ENCODE assay signal across 8 cellular contexts in the genomic region with DNA sequence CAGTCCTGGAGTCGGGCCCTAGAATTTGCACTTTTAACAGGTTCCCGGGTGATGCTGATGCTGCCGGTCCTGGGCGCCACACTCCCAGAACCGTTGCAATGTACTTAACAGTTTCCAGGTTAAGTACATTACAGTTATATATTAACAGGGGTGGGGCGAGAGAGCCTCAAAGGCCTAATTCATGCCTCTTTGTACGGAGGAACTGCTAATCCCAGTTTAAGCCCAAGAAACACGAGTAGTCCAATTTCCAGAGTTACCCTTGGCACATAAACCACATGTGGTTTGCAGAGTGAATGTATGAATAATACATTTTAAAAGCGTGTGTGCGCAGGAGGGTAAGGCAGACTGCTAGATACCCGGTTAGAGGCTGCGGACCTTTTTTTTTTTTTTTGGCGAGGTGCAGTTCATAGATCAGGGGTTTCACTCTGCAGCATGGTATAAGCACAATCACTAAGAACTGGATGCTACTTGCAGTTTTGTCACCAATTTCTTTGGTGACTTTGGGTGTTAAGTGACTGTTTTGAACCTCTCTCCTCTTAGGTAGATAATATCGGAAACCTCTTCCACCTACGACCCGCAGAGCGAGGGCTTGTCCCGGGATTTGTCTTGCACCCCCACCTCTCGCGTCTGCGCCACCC. TPM values are rescaled to one million over a fixed set of nuclear protein-coding genes. Genes with fewer than 3 reads are reported as not detected.
DNase-seq lines count a peak whose midpoint lies in the region; ATAC-seq and TF ChIP-seq lines count a peak whose summit lies in the region.

No MANE protein-coding gene starts in this region.

- no peaks in the 10 kb centered on the region for H3K9me2 ChIP-seq in DOHH2 (replicated peaks; ENCODE audit: control insufficient read depth, low read length)

- H3K4me1 Mint-ChIP-seq in naive thymus-derived CD8-positive, alpha-beta T cell, result peaks cover 10 to 37% (median 25%) of the 10 kb centered on the region in 4 donors
- peaks cover 22% of the 10 kb centered on the region for H3K4me1 Mint-ChIP-seq in nephron progenitor cell

- H3K79me2 ChIP-seq in DOHH2 (ENCODE audit: control insufficient read depth, low read length), result peaks cover 69% of the 10 kb centered on the region

- no peaks in the 10 kb centered on the region; the same call in 1 of the 2 replicates for H4K20me1 ChIP-seq in DOHH2 (ENCODE audit: control insufficient read depth, insufficient read depth, low read depth, low read length)

- H3F3A ChIP-seq in DOHH2 (ENCODE audit: control insufficient read depth, insufficient read depth), result no peaks in the 10 kb centered on the region

- peaks cover 36% of the 10 kb centered on the region for H3K4me1 ChIP-seq in DOHH2 (ENCODE audit: control insufficient read depth, low read length)

- H3K36me3 ChIP-seq in DOHH2 (ENCODE audit: control insufficient read depth, low read length), result peaks cover 39% of the 10 kb centered on the region

- H3K27me3 Mint-ChIP-seq in naive thymus-derived CD8-positive, alpha-beta T cell, result no peaks in the 10 kb centered on the region
- no peaks in the 10 kb centered on the region for H3K27me3 Mint-ChIP-seq in nephron progenitor cell (ENCODE audit: low read depth, poor library complexity)

- TF ChIP-seq CTCF in DOHH2 (IDR thresholded peaks at IDR 0.05; ENCODE audit: low read depth, low read length, poor library complexity, severe bottlenecking) (peak; percentile 72), RWPE1 (conservative IDR thresholded peaks at IDR 0.05; ENCODE audit: low read depth) (no peak), nephron progenitor cell (IDR thresholded peaks at IDR 0.05) (no peak)

- peaks cover 0 to 30% (median 6%) of the 10 kb centered on the region in 3 donors for H3K36me3 Mint-ChIP-seq in naive thymus-derived CD8-positive, alpha-beta T cell
- peaks cover 26% of the 10 kb centered on the region for H3K36me3 Mint-ChIP-seq in nephron progenitor cell (ENCODE audit: low read depth)

- H3K4me3 Mint-ChIP-seq in naive thymus-derived CD8-positive, alpha-beta T cell, result no peak overlapping the region
- H3K4me3 Mint-ChIP-seq in nephron progenitor cell, result no peak overlapping the region

- no peaks in the 10 kb centered on the region for H3K9me3 ChIP-seq in DOHH2 (ENCODE audit: control insufficient read depth, insufficient read depth, low read length)

- POLR2A ChIA-PET in RWPE1 (lab: Yijun Ruan, JAX; ENCODE audit: low non-redundant PET), result no interaction called here
- POLR2A ChIA-PET in naive thymus-derived CD8-positive, alpha-beta T cell (lab: Charles Lee), result interaction anchor here (0.5 to 1.0 kb wide), 2 partner anchors 12 to 17 kb away, joined by 3 to 4 read pairs; no protein-coding TSS in a partner anchor

- no peaks in the 10 kb centered on the region for H3K27me3 ChIP-seq in DOHH2 (ENCODE audit: control insufficient read depth, low read length)

- no peaks in the 10 kb centered on the region for H3K9me3 Mint-ChIP-seq in naive thymus-derived CD8-positive, alpha-beta T cell
- no peaks in the 10 kb centered on the region for H3K9me3 Mint-ChIP-seq in nephron progenitor cell

- peak overlapping the region; percentile 97 for H3K4me3 ChIP-seq in DOHH2 (ENCODE audit: low read length)

- DNase-seq in RWPE1 (ENCODE audit: low spot score) (peak; percentile 38), epithelial cell of prostate (ENCODE audit: low read depth, low spot score) (no peak), nephron progenitor cell (no peak), activated gamma-delta T cell (lab: John Stamatoyannopoulos, UW) (no peak)
- DNase-seq in naive thymus-derived CD8-positive, alpha-beta T cell, result peak in 1 of 10 donors; percentile 3

- H3K27ac ChIP-seq in DOHH2 (ENCODE audit: low read depth, low read length), result peak overlapping the region; percentile 62
- peak overlapping the region; percentile 89 for H3K27ac ChIP-seq in RWPE1
- H3K27ac ChIP-seq in epithelial cell of prostate, result peak overlapping the region; percentile 53

- ATAC-seq in GM19351 (IDR thresholded peaks at IDR 0.05; ENCODE audit: unreplicated experiment), result peak; percentile 24
- peak; percentile 20 for ATAC-seq in HG03280 (IDR thresholded peaks at IDR 0.05; ENCODE audit: unreplicated experiment)
- ATAC-seq in naive thymus-derived CD8-positive, alpha-beta T cell, result peak; percentile 19 to 30

- CTCF ChIA-PET in RWPE1 (lab: Yijun Ruan, JAX), result interaction anchor here (0.6 kb wide), 1 partner anchor 1510 kb away, joined by 4 read pairs; no protein-coding TSS in a partner anchor

- H3K4me2 ChIP-seq in DOHH2 (ENCODE audit: low read length), result peak overlapping the region; percentile 96

- peak overlapping the region in 1 of 10 donors; percentile 71 for H3K27ac Mint-ChIP-seq in naive thymus-derived CD8-positive, alpha-beta T cell
- H3K27ac Mint-ChIP-seq in nephron progenitor cell, result no peak overlapping the region

RNA-seq across cellular contexts. Expression of gene COX11, which starts 0.7 kb away (rescaled TPM):
- total RNA-seq in naive thymus-derived CD8-positive, alpha-beta T cell, result 10 to 100 TPM; 65.6 to 67.0 TPM
- 10 to 100 TPM; 67.6 to 74.7 (median 68.6) TPM for polyA plus RNA-seq in naive thymus-derived CD8-positive, alpha-beta T cell

RNA-seq across cellular contexts. Expression of gene STXBP4, which starts 0.8 kb away (rescaled TPM):
- 1 to 10 TPM; 5.7 to 6.4 TPM for total RNA-seq in naive thymus-derived CD8-positive, alpha-beta T cell
- 1 to 10 TPM; 3.1 to 4.1 (median 3.5) TPM for polyA plus RNA-seq in naive thymus-derived CD8-positive, alpha-beta T cell
